Comparison of ENCODE assay signal across 1 cellular context in genomic region chr10:21668831-21669230, GRCh38.
TF ChIP-seq lines count a peak whose summit lies in the region.

No MANE protein-coding gene starts in this region.

TF ChIP-seq in GM23338, 12 proteins besides CTCF, POLR2A, EP300 and RAD21 (continued from another document):
- TF ChIP-seq REST (IDR thresholded peaks at IDR 0.05; ENCODE audit: unreplicated experiment) (no peak), ETS1 (IDR thresholded peaks at IDR 0.05) (no peak), ZNF114 (CRISPR knock-in tag; IDR thresholded peaks at IDR 0.05) (no peak), CREB1 (CRISPR knock-in tag; IDR thresholded peaks at IDR 0.05; ENCODE audit: low read depth) (no peak), NANOG (IDR thresholded peaks at IDR 0.05; ENCODE audit: borderline replicate concordance) (no peak), ZNF331 (CRISPR knock-in tag; IDR thresholded peaks at IDR 0.05; ENCODE audit: low read depth) (no peak)
TF ChIP-seq in GM23338: peak in this region for 0.
